Comparison of ENCODE assay signal across 8 cellular contexts in the genomic region with DNA sequence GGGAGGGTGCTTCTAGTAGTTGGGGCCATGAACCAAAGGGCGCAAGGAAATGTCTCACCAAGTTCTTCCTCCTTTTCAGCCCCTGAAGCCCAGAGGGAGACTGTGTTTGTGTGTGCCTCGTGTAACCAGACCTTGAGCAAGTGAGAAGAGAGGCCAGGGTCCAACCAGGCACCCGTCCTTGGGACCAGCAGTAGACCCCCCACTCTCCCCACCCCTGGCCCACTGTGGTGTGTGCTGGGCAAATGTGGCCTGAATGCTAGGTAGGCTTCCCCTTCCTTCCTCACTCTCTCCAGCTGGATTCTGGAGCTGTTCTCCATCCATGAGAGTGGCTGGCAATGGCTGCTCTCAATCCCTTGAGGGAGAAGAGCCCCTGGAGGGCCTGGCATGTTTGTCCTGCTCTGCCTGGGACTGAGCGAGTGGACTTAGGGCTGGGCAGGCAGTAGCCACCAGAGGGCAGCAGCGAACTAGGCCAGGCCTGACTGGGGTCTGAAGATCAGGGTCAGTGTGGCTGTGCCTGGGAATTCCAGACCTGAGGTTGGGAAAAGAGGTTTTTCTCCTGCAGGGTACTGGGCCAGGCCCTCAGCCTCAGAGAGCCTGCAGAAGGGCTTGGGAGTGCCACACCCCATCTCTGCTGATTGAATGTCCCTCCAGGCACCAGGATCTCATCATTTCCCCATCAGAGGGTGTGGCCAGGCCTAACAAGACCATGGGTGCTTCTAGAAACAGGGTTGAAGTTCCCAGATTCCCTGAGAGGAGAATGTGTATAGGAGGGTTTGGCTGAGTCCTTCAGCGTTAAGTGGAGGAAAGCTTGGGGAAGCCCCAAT. TPM values are rescaled to one million over a fixed set of nuclear protein-coding genes. Genes with fewer than 3 reads are reported as not detected.
A peak's percentile ranks its signal among the peaks of the same experiment; 100 is the strongest.
DNase-seq lines count a peak whose midpoint lies in the region; TF ChIP-seq lines count a peak whose summit lies in the region.

No MANE protein-coding gene starts in this region.

- peaks cover 34% of the 10 kb centered on the region for H3K4me1 Mint-ChIP-seq in brain
- no peaks in the 10 kb centered on the region for H3K4me1 Mint-ChIP-seq in immature natural killer cell

- peaks cover 29% of the 10 kb centered on the region for H3K36me3 Mint-ChIP-seq in brain
- peaks cover 10 to 34% (median 21%) of the 10 kb centered on the region in 3 donors for H3K36me3 Mint-ChIP-seq in immature natural killer cell

- H3K9me3 Mint-ChIP-seq in brain (no peaks in the 10 kb centered on the region), immature natural killer cell (no peaks in the 10 kb centered on the region)

- TF ChIP-seq CTCF in brain (conservative IDR thresholded peaks at IDR 0.05), result peak; percentile 92

- DNase-seq in NCI-H1417 (lab: John Stamatoyannopoulos, UW) (peak; percentile 27 to 70 (median 46)), NCI-H1417 treated with DMSO at 0.1 percent for 48 hours (lab: John Stamatoyannopoulos, UW) (no peak), M059J (ENCODE audit: low read depth) (peak; percentile 51), T follicular helper cell (ENCODE audit: low read depth) (peak; percentile 19), immature natural killer cell (peak; percentile 36 to 46 (median 39)), mesenteric fat pad (ENCODE audit: low spot score) (no peak)
- DNase-seq in stimulated activated CD4-positive, alpha-beta T cell treated with anti-CD3 and anti-CD28 coated beads, Interleukin-12 subunit alpha, Interleukin-12 subunit beta, amount 100 ng/mL, for 4 hours, result peak; percentile 45

- no peak overlapping the region for H3K4me3 Mint-ChIP-seq in brain
- H3K4me3 Mint-ChIP-seq in immature natural killer cell, result no peak overlapping the region

- H3K27ac Mint-ChIP-seq in brain (peak overlapping the region in 1 of 5 experiments; percentile 73), immature natural killer cell (peak overlapping the region in 2 of 6 donors; percentile 12 to 71)

- H3K27me3 Mint-ChIP-seq in brain (peaks cover 3% of the 10 kb centered on the region), immature natural killer cell (ENCODE audit: low read depth in 3 of 3) (peaks cover 0 to 2% (median 0%) of the 10 kb centered on the region in 3 donors)

RNA-seq across cellular contexts. Expression of gene SFRP5, which starts 12.4 kb away (rescaled TPM):
- total RNA-seq in M059J (2014; rRNA removed; shearing (Covaris generic)), result not detected in 2 replicates
- polyA plus RNA-seq in brain (ENCODE audit: insufficient read depth, low read depth, low replicate concordance) (1.9 TPM), immature natural killer cell (not detected)
- total RNA-seq in mesenteric fat pad, result not detected

RNA-seq across cellular contexts. Expression of gene ZFYVE27, which starts 22.4 kb away (rescaled TPM):
- 9.0 and 19.2 TPM in 2 replicates for total RNA-seq in M059J (2014; rRNA removed; shearing (Covaris generic))
- polyA plus RNA-seq in brain (ENCODE audit: insufficient read depth, low read depth, low replicate concordance) (27.4 TPM), immature natural killer cell (10 to 100 TPM; 20.0 to 31.8 (median 26.1) TPM)
- total RNA-seq in mesenteric fat pad, result 19.2 TPM

RNA-seq across cellular contexts. Expression of gene MARVELD1, which starts 45.8 kb away (rescaled TPM):
- total RNA-seq in M059J (2014; rRNA removed; shearing (Covaris generic)), result 24.8 and 46.3 TPM in 2 replicates
- polyA plus RNA-seq in brain (ENCODE audit: insufficient read depth, low read depth, low replicate concordance) (5.8 TPM), immature natural killer cell (1 to 10 TPM in 1 of 3 donors, under 1 TPM in 1, not detected in 1; 0.19 to 1.0 TPM)
- total RNA-seq in mesenteric fat pad, result 28.7 TPM

Comparison
In these comparisons a context has a peak if more than half of its experiments do, and no peak if none do; other contexts are left out.
1. DNase-seq: peak in NCI-H1417 (3 of 3), M059J (single experiment), T follicular helper cell (single experiment), immature natural killer cell (3 of 3) and stimulated activated CD4-positive, alpha-beta T cell treated with anti-CD3 and anti-CD28 coated beads, Interleukin-12 subunit alpha, Interleukin-12 subunit beta, amount 100 ng/mL, for 4 hours (single experiment); none in NCI-H1417 treated with DMSO at 0.1 percent for 48 hours (single experiment) and mesenteric fat pad (single experiment).